In the genomic region with DNA sequence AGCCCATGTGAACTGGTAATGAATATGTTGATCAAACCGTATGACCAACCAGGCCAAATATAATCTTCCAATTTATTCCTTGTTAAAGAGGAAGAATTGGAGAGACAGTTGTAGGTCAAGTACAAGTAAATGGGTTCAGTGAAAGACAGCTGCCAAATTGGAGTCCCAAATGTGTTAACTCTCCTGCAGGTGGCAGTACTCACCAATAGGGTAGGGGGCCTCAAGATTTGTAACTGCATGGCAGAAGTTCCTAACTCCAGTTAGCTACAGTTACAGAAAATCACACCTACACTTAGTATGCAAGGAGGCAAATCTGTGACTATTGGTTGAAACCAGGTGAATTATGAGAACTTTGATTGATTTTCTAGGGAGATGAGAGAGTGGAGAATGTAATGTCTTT, we compare ENCODE assay signal across 13 cellular contexts.
DNase-seq lines count a peak whose midpoint lies in the region; ATAC-seq, FAIRE-seq and TF ChIP-seq lines count a peak whose summit lies in the region.
"Had no signal": no experiment of that assay in that cellular context is flagged by ENCODE, and none has a peak within 500 bp of the region (broad histone marks: within the 10 kb centered on the region; RNA-seq: fewer than 3 reads in every experiment).

No MANE protein-coding gene starts in this region.

- CTCF ChIA-PET in SK-N-SH (lab: Yijun Ruan, JAX): interaction anchor here (1.2 kb wide), 1 partner anchor 8 kb away, joined by 4 read pairs; no protein-coding TSS in a partner anchor
- CTCF ChIA-PET in GM12878 (lab: Yijun Ruan, JAX): interaction anchor here (0.6 to 0.9 kb wide), 3 partner anchors 12 to 941 kb away, joined by 3 to 4 read pairs (median 3); no protein-coding TSS in a partner anchor

- ATAC-seq in SK-N-SH treated with all-trans-retinoic acid at 6 μM for 48 hours (no peak), GM12878 (peak; percentile 66), HG03432 (IDR thresholded peaks at IDR 0.05; ENCODE audit: unreplicated experiment) (no peak), GM21423 (IDR thresholded peaks at IDR 0.05; ENCODE audit: unreplicated experiment) (no peak)

- H3K9ac ChIP-seq in SK-N-SH (no peak overlapping the region), GM12878 (ENCODE audit: control insufficient read depth, insufficient read depth, low read length) (no peak overlapping the region)
- H3K9ac ChIP-seq: parathyroid adenoma had no signal

- FAIRE-seq in GM12878 (lab: Jason Lieb, UNC): no peak

- H3K4me2 ChIP-seq in SK-N-SH (no peak overlapping the region), GM12878 (ENCODE audit: control insufficient read depth, insufficient read depth) (no peak overlapping the region)

- SMC1A ChIA-PET in GM12878 (lab: Charles Lee; ENCODE audit: uncharacterized antibody, unreplicated experiment): interaction anchor here (0.9 to 2.5 kb wide), 4 partner anchors 9 to 780 kb away, joined by 3 to 7 read pairs (median 4); no protein-coding TSS in a partner anchor

- no TSS peak for BruUV-seq in GM12878 (replicated peaks; lab: Mats Ljungman, UMichigan)

- 17% methylated on average over 1 of the region's 1 CpG for WGBS in SK-N-SH (ENCODE audit: low lambda C conversion rate)
- 0% methylated on average over 1 of the region's 1 CpG for WGBS in GM12878 (ENCODE audit: insufficient coverage, insufficient replicate concordance, low lambda C conversion rate, missing lambda C conversion rate)

- H3K9me3 ChIP-seq in SK-N-SH (no peaks in the 10 kb centered on the region), GM12878 (replicated peaks; ENCODE audit: control insufficient read depth, insufficient read depth, low read length) (no peaks in the 10 kb centered on the region)

- DNase-seq in SK-N-SH (no peak), LNCaP clone FGC (ENCODE audit: low read depth) (no peak), GM12878 (ENCODE audit: low read depth, low spot score) (no peak), retinal pigment epithelial cell (ENCODE audit: low read depth) (no peak)
- DNase-seq in activated CD4-positive, alpha-beta T cell treated with anti-CD3 and anti-CD28 coated beads, Interleukin-2, amount 50 U/mL, for 4 hours: no peak
- DNase-seq: aorta, hypothalamus, NCI-H1930, RPMI8226 had no signal

- H3K4me1 ChIP-seq in SK-N-SH (ENCODE audit: control insufficient read depth in 1 of 2, insufficient read depth in 2 of 2, low read depth in 1 of 2, low read length in 1 of 2): no peaks in the 10 kb centered on the region
- H3K4me1 ChIP-seq in GM12878 (ENCODE audit: control insufficient read depth, insufficient read depth, low read length): no peaks in the 10 kb centered on the region
- H3K4me1 ChIP-seq: parathyroid adenoma had no signal

- POLR2A ChIA-PET in SK-N-SH (lab: Yijun Ruan, JAX): no interaction called here
- POLR2A ChIA-PET in GM12878 (lab: Charles Lee): no interaction called here

- intact Hi-C loops in GM12878 (cut with micrococcal nuclease; ENCODE audit: unreplicated experiment): loop anchor here (1.0 kb wide), 1 partner anchor 248 kb away; no protein-coding TSS in a partner anchor

- no peak overlapping the region for H3K27ac ChIP-seq in SK-N-SH (ENCODE audit: low read depth in 2 of 2, low read length in 1 of 2)
- H3K27ac ChIP-seq in GM12878 (ENCODE audit: control insufficient read depth, insufficient read depth): no peak overlapping the region
- H3K27ac ChIP-seq: parathyroid adenoma had no signal

- TF ChIP-seq EP300 in SK-N-SH (IDR thresholded peaks at IDR 0.05; ENCODE audit: borderline replicate concordance in 1 of 2, low read depth in 1 of 2, low read length in 1 of 2) (no peak), GM12878 (IDR thresholded peaks at IDR 0.05; ENCODE audit: borderline replicate concordance in 1 of 2, control insufficient read depth in 1 of 2, low read depth in 2 of 2, low read length in 2 of 2) (no peak)

- H3F3A ChIP-seq in SK-N-SH (replicated peaks; ENCODE audit: insufficient read depth): no peaks in the 10 kb centered on the region

- TF ChIP-seq POLR2A in GM12878 (IDR thresholded peaks at IDR 0.05; ENCODE audit: low read depth, low read length): no peak

- H3K36me3 ChIP-seq in SK-N-SH (replicated peaks in 1 of 2; ENCODE audit: control insufficient read depth in 1 of 2, insufficient read depth in 2 of 2, low read length in 1 of 2): no peaks in the 10 kb centered on the region
- no peaks in the 10 kb centered on the region for H3K36me3 ChIP-seq in GM12878 (ENCODE audit: control insufficient read depth in 2 of 2, insufficient read depth in 2 of 2, low read length in 1 of 2)

- TF ChIP-seq RAD21 in SK-N-SH (IDR thresholded peaks at IDR 0.05; ENCODE audit: low read length) (no peak), GM12878 (IDR thresholded peaks at IDR 0.05; ENCODE audit: insufficient read depth, low read depth, low read length) (0 out of 2 replicates have a peak, but pooled peaks have one; percentile 28)

- H3K79me2 ChIP-seq in SK-N-SH (ENCODE audit: insufficient read depth) (no peaks in the 10 kb centered on the region), GM12878 (ENCODE audit: control insufficient read depth, insufficient read depth, low read length) (no peaks in the 10 kb centered on the region)
- H3K79me2 ChIP-seq: parathyroid adenoma had no signal

- H2AFZ ChIP-seq in SK-N-SH (ENCODE audit: low read depth): no peak overlapping the region
- H2AFZ ChIP-seq in GM12878 (ENCODE audit: control insufficient read depth, low read depth, low read length): no peak overlapping the region
- H2AFZ ChIP-seq: parathyroid adenoma had no signal

- no peaks in the 10 kb centered on the region for H3K27me3 ChIP-seq in SK-N-SH (ENCODE audit: insufficient read depth)
- no peaks in the 10 kb centered on the region for H3K27me3 ChIP-seq in GM12878 (replicated peaks in 1 of 2; ENCODE audit: control insufficient read depth in 2 of 2, insufficient read depth in 2 of 2, low read length in 1 of 2)

- in situ Hi-C loops in GM12878 (cut with MboI): no loop called here

- H3K4me3 ChIP-seq in SK-N-SH (ENCODE audit: low read depth in 2 of 2, low read length in 1 of 2) (no peak overlapping the region), LNCaP clone FGC (ENCODE audit: low read depth, low read length) (no peak overlapping the region), GM12878 (no peak overlapping the region), retinal pigment epithelial cell (ENCODE audit: low read length) (no peak overlapping the region)

- H3K9me2 ChIP-seq in SK-N-SH: no peaks in the 10 kb centered on the region

- RAD21 ChIA-PET in GM12878 (lab: Charles Lee; ENCODE audit: unreplicated experiment): interaction anchor here (0.6 to 0.7 kb wide), 2 partner anchors 248 to 278 kb away, joined by 3 read pairs; partner anchors contain the start of gene ZBBX

- TF ChIP-seq CTCF in SK-N-SH (IDR thresholded peaks at IDR 0.05) (peak; percentile 32; the same call in 1 of the 2 replicates), LNCaP clone FGC (IDR thresholded peaks at IDR 0.05; ENCODE audit: control insufficient read depth, extremely low read depth, insufficient read depth) (peak; percentile 29; the same call in 1 of the 2 replicates), GM12878 (IDR thresholded peaks at IDR 0.05 in 2 of 3, conservative IDR thresholded peaks at IDR 0.05 in 1 of 3; ENCODE audit: control insufficient read depth in 2 of 3, extremely low read depth in 1 of 3, insufficient read depth in 1 of 3, low read depth in 3 of 3, low read length in 3 of 3) (peak; percentile 17 to 28 (median 22); a peak in 2 of 6 replicates), retinal pigment epithelial cell (conservative IDR thresholded peaks at IDR 0.05; ENCODE audit: low read depth, low read length) (peak; percentile 18)

- H4K20me1 ChIP-seq in SK-N-SH (ENCODE audit: insufficient read depth): no peaks in the 10 kb centered on the region
- no peaks in the 10 kb centered on the region for H4K20me1 ChIP-seq in GM12878 (ENCODE audit: control insufficient read depth, insufficient read depth)

TF ChIP-seq in SK-N-SH treated with all-trans-retinoic acid at 6 μM for 48 hours, 23 proteins besides CTCF, POLR2A, EP300 and RAD21:
- TF ChIP-seq TOX (CRISPR knock-in tag; IDR thresholded peaks at IDR 0.05; ENCODE audit: borderline replicate concordance) (no peak), TCF4 (CRISPR knock-in tag; IDR thresholded peaks at IDR 0.05; ENCODE audit: borderline replicate concordance) (no peak)

TF ChIP-seq in GM12878, 131 proteins besides CTCF, POLR2A, EP300 and RAD21 (continues in another document):
- no peak for TF ChIP-seq E2F8 (IDR thresholded peaks at IDR 0.05; ENCODE audit: low read depth, partially characterized antibody)
- no peak for TF ChIP-seq TCF7 (IDR thresholded peaks at IDR 0.05; ENCODE audit: borderline replicate concordance)
- no peak for TF ChIP-seq BMI1 (IDR thresholded peaks at IDR 0.05; ENCODE audit: borderline replicate concordance)
- TF ChIP-seq STAT3 (IDR thresholded peaks at IDR 0.05; ENCODE audit: low read depth, low read length): no peak
- TF ChIP-seq ESRRA (IDR thresholded peaks at IDR 0.05; ENCODE audit: low read length): no peak
- TF ChIP-seq CREB1 (IDR thresholded peaks at IDR 0.05; ENCODE audit: low read depth): no peak

Comparison
In these comparisons a context has a peak if more than half of its experiments do, and no peak if none do; other contexts are left out.
1. Of the 26 proteins assayed by ChIP-seq in both GM12878 and SK-N-SH: peak only in GM12878: RAD21; only in SK-N-SH: none; in both: CTCF; in neither: 24.